ENCODE assay signal across 7 cellular contexts in the genomic region with DNA sequence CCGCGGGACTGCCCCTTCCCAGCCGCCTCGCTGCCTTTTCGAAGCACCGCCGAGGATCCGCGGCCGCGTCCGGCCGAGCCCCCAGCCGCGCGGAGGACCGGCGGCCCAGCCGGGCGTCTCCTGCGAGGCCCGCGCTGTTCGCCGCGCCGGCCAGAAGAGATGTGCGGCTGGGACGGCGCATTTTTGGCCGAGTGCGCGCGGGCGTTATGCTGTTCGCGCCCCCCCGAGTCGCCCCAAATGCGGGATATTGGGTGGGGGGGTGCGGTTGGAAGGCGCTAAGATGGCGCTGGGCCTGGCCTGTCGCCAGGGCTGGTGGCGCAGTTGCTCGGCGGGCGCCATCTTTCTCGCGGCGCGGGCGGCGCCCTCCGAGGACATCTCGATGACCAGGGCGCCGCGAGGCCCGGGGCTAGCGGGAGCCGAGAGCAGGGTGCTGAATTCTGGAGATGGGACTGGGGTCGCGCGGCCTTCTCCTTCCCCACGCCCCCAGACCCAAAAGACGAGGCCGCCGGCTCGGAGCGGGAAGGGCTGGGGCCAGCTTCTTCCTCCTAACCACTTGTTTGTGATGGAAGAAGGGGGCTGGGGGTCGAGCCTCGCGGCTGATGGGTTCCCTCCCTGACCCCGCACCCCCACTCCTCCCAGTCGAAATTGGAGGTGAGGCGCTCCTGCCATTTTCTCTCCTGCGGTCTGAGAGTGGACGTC. TPM values are rescaled to one million over a fixed set of nuclear protein-coding genes. Genes with fewer than 3 reads are reported as not detected.
DNase-seq lines count a peak whose midpoint lies in the region; ATAC-seq and TF ChIP-seq lines count a peak whose summit lies in the region.

No MANE protein-coding gene starts in this region.

- peak overlapping the region; percentile 81 for H3K4me3 ChIP-seq in epithelial cell of proximal tubule (ENCODE audit: low read depth, low read length)

- in situ Hi-C loops in GM13976 (cut with MboI; ENCODE audit: low sequenced_read_pairs, unreplicated experiment), result no loop called here

- TF ChIP-seq CTCF in GM13976 (IDR thresholded peaks at IDR 0.05; ENCODE audit: borderline replicate concordance, control extremely low read depth, extremely low read depth, insufficient read depth, missing control alignments) (no peak), epithelial cell of proximal tubule (conservative IDR thresholded peaks at IDR 0.05; ENCODE audit: low read depth, low read length) (no peak)

- peak; percentile 86 for DNase-seq in GM13976 (ENCODE audit: low spot score)
- DNase-seq in NOMO-1 treated with DMSO at 0.1 percent for 48 hours (lab: John Stamatoyannopoulos, UW; ENCODE audit: unreplicated experiment), result peak; percentile 42
- DNase-seq in activated CD8-positive, alpha-beta memory T cell treated with anti-CD3 and anti-CD28 coated beads, Interleukin-2, amount 50 U/mL, for 48 hours, result peak; percentile 88
- DNase-seq in epithelial cell of proximal tubule (ENCODE audit: low read depth), result no peak
- DNase-seq in mucosa of gallbladder (ENCODE audit: low spot score), result peak; percentile 71
- DNase-seq in stimulated activated CD8-positive, alpha-beta memory T cell treated with anti-CD3 and anti-CD28 coated beads, Interleukin-4, amount 100 ng/mL, for 24 hours (ENCODE audit: low read depth), result peak; percentile 60

- ATAC-seq in HG03175 (IDR thresholded peaks at IDR 0.05; ENCODE audit: unreplicated experiment), result peak; percentile 55

RNA-seq across cellular contexts. Expression of gene BICRAL, which starts 1.5 kb away (rescaled TPM):
- total RNA-seq in epithelial cell of proximal tubule (2.7 and 2.9 TPM in 2 replicates), mucosa of gallbladder (18.1 TPM)

RNA-seq across cellular contexts. Expression of gene TBCC, which starts 37.4 kb away (rescaled TPM):
- total RNA-seq in epithelial cell of proximal tubule (25.4 and 49.0 TPM in 2 replicates), mucosa of gallbladder (19.7 TPM)
